ENCODE assay signal across 8 cellular contexts in genomic region chr20:51014797-51015722, GRCh38. TPM values are rescaled to one million over a fixed set of nuclear protein-coding genes. Genes with fewer than 3 reads are reported as not detected.
DNase-seq lines count a peak whose midpoint lies in the region; ATAC-seq, FAIRE-seq and TF ChIP-seq lines count a peak whose summit lies in the region.

No MANE protein-coding gene starts in this region.

- H3K27me3 ChIP-seq in HAP-1 (ENCODE audit: low read depth) (no peaks in the 10 kb centered on the region), mesendoderm (ENCODE audit: insufficient read depth, low read length, poor library complexity) (no peaks in the 10 kb centered on the region)

- no peak overlapping the region for H3K4ac ChIP-seq in mesendoderm (ENCODE audit: low read depth, low read length)

- no peak for ATAC-seq in HG03045 (IDR thresholded peaks at IDR 0.05; ENCODE audit: unreplicated experiment)
- ATAC-seq in HG03175 (IDR thresholded peaks at IDR 0.05; ENCODE audit: unreplicated experiment): no peak

- in situ Hi-C loops in HAP-1 (cut with MboI; ENCODE audit: low sequenced_read_pairs): no loop called here

- H3K4me3 Mint-ChIP-seq in Calu3 (ENCODE audit: low read depth, unreplicated experiment): no peak overlapping the region

- BruUV-seq in Calu3 (replicated peaks; lab: Mats Ljungman, UMichigan): no TSS peak

- peak; percentile 84 for TF ChIP-seq CTCF in Calu3 (IDR thresholded peaks at IDR 0.05; ENCODE audit: unreplicated experiment)

- H3K27me3 Mint-ChIP-seq in Calu3 (ENCODE audit: unreplicated experiment): peaks cover 26% of the 10 kb centered on the region

- peak overlapping the region; percentile 84 for H3K56ac ChIP-seq in mesendoderm (ENCODE audit: low read length)

- H4K8ac ChIP-seq in mesendoderm (ENCODE audit: low read depth, low read length): no peak overlapping the region

- no peaks in the 10 kb centered on the region for H3K9me3 Mint-ChIP-seq in Calu3 (ENCODE audit: low read depth, unreplicated experiment)

- H3K4me1 ChIP-seq in HAP-1 (no peaks in the 10 kb centered on the region), mesendoderm (ENCODE audit: control insufficient read depth, low read depth, low read length) (peaks cover 11% of the 10 kb centered on the region)

- no peak for FAIRE-seq in RCC 7860 (lab: Jason Lieb, UNC)

- H3K4me2 ChIP-seq in mesendoderm (ENCODE audit: low read length): no peak overlapping the region

- H3K4me3 ChIP-seq in HAP-1: no peak overlapping the region
- H3K4me3 ChIP-seq in mesendoderm (ENCODE audit: low read length): no peak overlapping the region

- no peak overlapping the region for H2BK15ac ChIP-seq in mesendoderm (replicated peaks; ENCODE audit: low read depth)

- no peak overlapping the region for H3K18ac ChIP-seq in mesendoderm (ENCODE audit: low read length)

- no peaks in the 10 kb centered on the region; the same call in 1 of the 2 replicates for H3K36me3 ChIP-seq in HAP-1 (replicated peaks)
- H3K36me3 ChIP-seq in mesendoderm (ENCODE audit: control insufficient read depth, insufficient read depth, low read length): no peaks in the 10 kb centered on the region

- H2BK120ac ChIP-seq in mesendoderm (ENCODE audit: low read depth, low read length): no peak overlapping the region

- CTCF ChIA-PET in Calu3 (lab: Charles Lee): interaction anchor here (0.6 to 1.8 kb wide), 19 partner anchors 13 to 1029 kb away, joined by 3 to 8 read pairs (median 4); no protein-coding TSS in a partner anchor

- no peak overlapping the region for H3K27ac Mint-ChIP-seq in Calu3 (ENCODE audit: unreplicated experiment)

- peak overlapping the region; percentile 62 for H3K9ac ChIP-seq in mesendoderm (ENCODE audit: low read length)

- no peaks in the 10 kb centered on the region for H3K36me3 Mint-ChIP-seq in Calu3 (ENCODE audit: insufficient read depth, unreplicated experiment)

- peak; percentile 84 for DNase-seq in Calu3
- DNase-seq in HAP-1 (ENCODE audit: low spot score in 2 of 2): peak; percentile 66 to 85
- peak; percentile 37 for DNase-seq in RCC 7860 (ENCODE audit: low spot score)
- peak; percentile 18 to 64 for DNase-seq in dermis microvascular lymphatic vessel endothelial cell (ENCODE audit: low read depth in 2 of 2)
- DNase-seq in mesendoderm: peak; percentile 92
- DNase-seq in NCI-H510A treated with DMSO at 0.1 percent for 48 hours (lab: John Stamatoyannopoulos, UW): no peak

- peaks cover 24% of the 10 kb centered on the region for H3K79me1 ChIP-seq in mesendoderm (ENCODE audit: low read length)

- no peak overlapping the region for H4K5ac ChIP-seq in mesendoderm (ENCODE audit: low read length)

- H3K23ac ChIP-seq in mesendoderm (ENCODE audit: low read length): peak overlapping the region; percentile 34

- WGBS in mesendoderm (ENCODE audit: extremely low coverage, insufficient coverage, low lambda C conversion rate): no CpG with 5 or more reads among the region's 16 CpGs

- H3K79me2 ChIP-seq in mesendoderm (ENCODE audit: control insufficient read depth, insufficient read depth, low read length): peaks cover 21% of the 10 kb centered on the region

- peak overlapping the region; percentile 72 for H2AK5ac ChIP-seq in mesendoderm (ENCODE audit: low read length)

- H2BK5ac ChIP-seq in mesendoderm (ENCODE audit: low read length): peak overlapping the region; percentile 49

- H3K27ac ChIP-seq in mesendoderm (ENCODE audit: low read depth, low read length): peak overlapping the region; percentile 13

- peaks cover 11% of the 10 kb centered on the region for H3K4me1 Mint-ChIP-seq in Calu3 (ENCODE audit: low read depth, unreplicated experiment)

- H3K9me3 ChIP-seq in HAP-1: no peaks in the 10 kb centered on the region

- intact Hi-C loops in Calu3 (cut with micrococcal nuclease; ENCODE audit: unreplicated experiment): no loop called here

RNA-seq across cellular contexts. Expression of gene KCNG1, which starts 7.8 kb away (rescaled TPM):
- total RNA-seq in Calu3 (2022) (3.9 and 6.8 TPM in 2 replicates), dermis microvascular lymphatic vessel endothelial cell (1.9 and 2.3 TPM in 2 replicates)
- 120 TPM for polyA plus RNA-seq in mesendoderm (2013, experiment 1 of 2)
- 118 TPM for polyA plus RNA-seq in mesendoderm (2013, experiment 2 of 2)

RNA-seq across cellular contexts. Expression of gene MOCS3, which starts 56.4 kb away (rescaled TPM):
- total RNA-seq in Calu3 (2022): 13.2 and 15.4 TPM in 2 replicates
- total RNA-seq in dermis microvascular lymphatic vessel endothelial cell: 6.7 and 8.2 TPM in 2 replicates
- 4.0 TPM for polyA plus RNA-seq in mesendoderm (2013, experiment 1 of 2)
- 4.3 TPM for polyA plus RNA-seq in mesendoderm (2013, experiment 2 of 2)

RNA-seq across cellular contexts. Expression of gene DPM1, which starts 56.7 kb away (rescaled TPM):
- total RNA-seq in Calu3 (2022) (87.3 and 89.1 TPM in 2 replicates), dermis microvascular lymphatic vessel endothelial cell (36.8 and 45.6 TPM in 2 replicates)
- 77.5 TPM for polyA plus RNA-seq in mesendoderm (2013, experiment 1 of 2)
- polyA plus RNA-seq in mesendoderm (2013, experiment 2 of 2): 81.0 TPM
